Comparison of ENCODE assay signal across 1 cellular context in the genomic region with DNA sequence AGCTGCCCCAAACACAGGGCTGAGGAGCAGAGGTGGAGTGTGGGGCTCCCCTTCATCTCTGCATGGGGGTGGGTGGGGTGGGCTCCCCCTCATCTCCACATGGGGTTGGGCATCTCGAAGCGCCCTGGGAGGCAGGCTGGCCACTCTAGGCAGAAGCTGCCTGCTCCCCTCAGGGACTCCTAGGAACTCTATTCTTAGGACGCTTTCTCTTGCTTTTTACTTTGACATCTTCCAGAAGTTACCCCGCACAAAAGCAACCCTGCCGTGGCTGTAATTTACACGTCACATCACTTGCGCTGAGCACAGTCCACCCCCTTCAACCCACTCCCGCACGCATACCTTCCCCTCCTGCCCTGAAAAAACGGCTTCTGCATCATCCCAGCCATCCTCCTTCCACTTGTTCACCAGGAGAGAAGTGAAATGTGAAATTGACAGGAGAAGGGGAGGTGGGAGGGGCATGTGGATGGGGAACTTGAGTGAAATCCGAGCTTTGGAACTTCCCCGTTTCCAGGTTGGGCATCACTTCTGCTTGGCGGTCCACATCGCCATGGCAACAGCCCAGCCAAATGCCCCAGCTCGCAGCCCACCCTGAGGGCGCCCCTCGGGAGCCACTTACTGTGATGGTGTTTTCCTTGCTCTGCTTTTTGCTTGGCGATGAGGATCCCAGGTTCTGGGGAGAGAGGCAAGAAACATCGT.
TF ChIP-seq lines count a peak whose summit lies in the region.

No MANE protein-coding gene starts in this region.

TF ChIP-seq in SK-N-SH, 30 proteins besides CTCF, POLR2A, EP300 and RAD21:
- TF ChIP-seq NFIC (IDR thresholded peaks at IDR 0.05; ENCODE audit: borderline replicate concordance) (no peak), RFX5 (IDR thresholded peaks at IDR 0.05; ENCODE audit: low read length) (no peak), SIN3A (IDR thresholded peaks at IDR 0.05; ENCODE audit: borderline replicate concordance, low read depth, low read length) (no peak), TCF12 (IDR thresholded peaks at IDR 0.05) (no peak), GATA2 (CRISPR knock-in tag; IDR thresholded peaks at IDR 0.05) (no peak), GABPA (IDR thresholded peaks at IDR 0.05; ENCODE audit: low read depth) (no peak), EZH2phosphoT487 (IDR thresholded peaks at IDR 0.05; ENCODE audit: borderline replicate concordance, low read depth) (no peak), MEF2A (IDR thresholded peaks at IDR 0.05; ENCODE audit: borderline replicate concordance, low read depth) (no peak), CHD2 (IDR thresholded peaks at IDR 0.05; ENCODE audit: low read length, partially characterized antibody) (no peak), FOSL2 (IDR thresholded peaks at IDR 0.05; ENCODE audit: borderline replicate concordance, low read depth) (no peak), FOXM1 (IDR thresholded peaks at IDR 0.05; ENCODE audit: low read depth) (no peak), SMC3 (IDR thresholded peaks at IDR 0.05; ENCODE audit: low read depth, low read length) (no peak), NRF1 (IDR thresholded peaks at IDR 0.05; ENCODE audit: low read depth, low read length) (no peak), POLR2AphosphoS5 (IDR thresholded peaks at IDR 0.05; ENCODE audit: low read depth, low read length) (no peak)
- TF ChIP-seq, protein P1, sequence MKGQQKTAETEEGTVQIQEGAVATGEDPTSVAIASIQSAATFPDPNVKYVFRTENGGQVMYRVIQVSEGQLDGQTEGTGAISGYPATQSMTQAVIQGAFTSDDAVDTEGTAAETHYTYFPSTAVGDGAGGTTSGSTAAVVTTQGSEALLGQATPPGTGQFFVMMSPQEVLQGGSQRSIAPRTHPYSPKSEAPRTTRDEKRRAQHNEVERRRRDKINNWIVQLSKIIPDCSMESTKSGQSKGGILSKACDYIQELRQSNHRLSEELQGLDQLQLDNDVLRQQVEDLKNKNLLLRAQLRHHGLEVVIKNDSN (IDR thresholded peaks at IDR 0.05; ENCODE audit: borderline replicate concordance, low read depth) = no peak
- TF ChIP-seq, protein P2, sequence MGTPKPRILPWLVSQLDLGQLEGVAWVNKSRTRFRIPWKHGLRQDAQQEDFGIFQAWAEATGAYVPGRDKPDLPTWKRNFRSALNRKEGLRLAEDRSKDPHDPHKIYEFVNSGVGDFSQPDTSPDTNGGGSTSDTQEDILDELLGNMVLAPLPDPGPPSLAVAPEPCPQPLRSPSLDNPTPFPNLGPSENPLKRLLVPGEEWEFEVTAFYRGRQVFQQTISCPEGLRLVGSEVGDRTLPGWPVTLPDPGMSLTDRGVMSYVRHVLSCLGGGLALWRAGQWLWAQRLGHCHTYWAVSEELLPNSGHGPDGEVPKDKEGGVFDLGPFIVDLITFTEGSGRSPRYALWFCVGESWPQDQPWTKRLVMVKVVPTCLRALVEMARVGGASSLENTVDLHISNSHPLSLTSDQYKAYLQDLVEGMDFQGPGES (IDR thresholded peaks at IDR 0.05; ENCODE audit: low read depth, low read length) = no peak
- TF ChIP-seq, protein P3, sequence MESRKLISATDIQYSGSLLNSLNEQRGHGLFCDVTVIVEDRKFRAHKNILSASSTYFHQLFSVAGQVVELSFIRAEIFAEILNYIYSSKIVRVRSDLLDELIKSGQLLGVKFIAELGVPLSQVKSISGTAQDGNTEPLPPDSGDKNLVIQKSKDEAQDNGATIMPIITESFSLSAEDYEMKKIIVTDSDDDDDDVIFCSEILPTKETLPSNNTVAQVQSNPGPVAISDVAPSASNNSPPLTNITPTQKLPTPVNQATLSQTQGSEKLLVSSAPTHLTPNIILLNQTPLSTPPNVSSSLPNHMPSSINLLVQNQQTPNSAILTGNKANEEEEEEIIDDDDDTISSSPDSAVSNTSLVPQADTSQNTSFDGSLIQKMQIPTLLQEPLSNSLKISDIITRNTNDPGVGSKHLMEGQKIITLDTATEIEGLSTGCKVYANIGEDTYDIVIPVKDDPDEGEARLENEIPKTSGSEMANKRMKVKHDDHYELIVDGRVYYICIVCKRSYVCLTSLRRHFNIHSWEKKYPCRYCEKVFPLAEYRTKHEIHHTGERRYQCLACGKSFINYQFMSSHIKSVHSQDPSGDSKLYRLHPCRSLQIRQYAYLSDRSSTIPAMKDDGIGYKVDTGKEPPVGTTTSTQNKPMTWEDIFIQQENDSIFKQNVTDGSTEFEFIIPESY (IDR thresholded peaks at IDR 0.05; ENCODE audit: borderline replicate concordance, low read depth) = no peak
- TF ChIP-seq, protein P4, sequence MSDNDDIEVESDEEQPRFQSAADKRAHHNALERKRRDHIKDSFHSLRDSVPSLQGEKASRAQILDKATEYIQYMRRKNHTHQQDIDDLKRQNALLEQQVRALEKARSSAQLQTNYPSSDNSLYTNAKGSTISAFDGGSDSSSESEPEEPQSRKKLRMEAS (IDR thresholded peaks at IDR 0.05; ENCODE audit: low read depth) = no peak
